In genomic region chr16:75946058-75946457, GRCh38 we compare ENCODE assay signal across 25 cellular contexts.
DNase-seq lines count a peak whose midpoint lies in the region; ATAC-seq, FAIRE-seq and TF ChIP-seq lines count a peak whose summit lies in the region.
"Had no signal": no experiment of that assay in that cellular context is flagged by ENCODE, and none has a peak within 500 bp of the region (broad histone marks: within the 10 kb centered on the region; RNA-seq: fewer than 3 reads in every experiment).

No MANE protein-coding gene starts in this region.

- H3K36me3 Mint-ChIP-seq in Caco-2 (ENCODE audit: insufficient read depth, unreplicated experiment): no peaks in the 10 kb centered on the region
- no peaks in the 10 kb centered on the region for H3K36me3 Mint-ChIP-seq in HFFc6 (ENCODE audit: low read depth)
- H3K36me3 Mint-ChIP-seq in natural killer cell treated with Interleukin-12 subunit alpha and Interleukin-12 subunit beta and Interleukin-15 and Interleukin-18, amount 100 ng/mL, for 72 hours: no peaks in the 10 kb centered on the region
- H3K36me3 Mint-ChIP-seq: CD4-positive, CD25-positive, alpha-beta regulatory T cell; CD8-positive, alpha-beta T cell had no signal

- H3K4me3 ChIP-seq in Caco-2 (ENCODE audit: low read depth, low read length): no peak overlapping the region
- H3K4me3 ChIP-seq in body of pancreas: no peak overlapping the region
- no peak overlapping the region for H3K4me3 ChIP-seq in small intestine (ENCODE audit: low read depth in 1 of 2, low read length in 2 of 2)
- H3K4me3 ChIP-seq in colonic mucosa: no peak overlapping the region
- H3K4me3 ChIP-seq: BLaER1, GM12878, GM23338 had no signal

- peak overlapping the region; percentile 12 for H3K27ac Mint-ChIP-seq in Caco-2 (ENCODE audit: unreplicated experiment)
- H3K27ac Mint-ChIP-seq in HFFc6: no peak overlapping the region
- H3K27ac Mint-ChIP-seq in natural killer cell treated with Interleukin-12 subunit alpha and Interleukin-12 subunit beta and Interleukin-15 and Interleukin-18, amount 100 ng/mL, for 72 hours: no peak overlapping the region
- H3K27ac Mint-ChIP-seq: B cell; CD4-positive, CD25-positive, alpha-beta regulatory T cell; CD8-positive, alpha-beta T cell; GM23338; H9 had no signal

- H3K27ac ChIP-seq in body of pancreas (peak overlapping the region; percentile 6 to 69 (median 56)), small intestine (ENCODE audit: low read depth in 1 of 2, low read length in 1 of 2) (no peak overlapping the region), colonic mucosa (no peak overlapping the region)
- H3K27ac ChIP-seq: 22Rv1, BLaER1, C4-2B had no signal

- TF ChIP-seq CTCF in Caco-2 (IDR thresholded peaks at IDR 0.05; ENCODE audit: insufficient read depth in 1 of 2, low read depth in 1 of 2, low read length in 1 of 2, severe bottlenecking in 1 of 2, unreplicated experiment in 1 of 2) (no peak), body of pancreas (IDR thresholded peaks at IDR 0.05) (no peak), HFFc6 (IDR thresholded peaks at IDR 0.05) (no peak), colonic mucosa (IDR thresholded peaks at IDR 0.05) (no peak)

- DNase-seq in Caco-2 (no peak), body of pancreas (peak; percentile 62 to 85 (median 73)), left kidney (ENCODE audit: low read depth, low spot score) (peak; percentile 27), small intestine (peak; percentile 79), HFFc6 (no peak), sciatic nerve (ENCODE audit: low spot score) (no peak), colonic mucosa (no peak)
- DNase-seq in natural killer cell treated with Interleukin-12 subunit alpha and Interleukin-12 subunit beta and Interleukin-15 and Interleukin-18, amount 100 ng/mL, for 72 hours (ENCODE audit: low spot score): no peak
- DNase-seq: CD4-positive, CD25-positive, alpha-beta regulatory T cell; CD8-positive, alpha-beta T cell; DMS 273 treated with DMSO at 0.1 percent for 48 hours; DMS79; EL; GDM1; H9 had no signal

- WGBS in body of pancreas, 2 donors: 22 to 28% methylated on average over 5 of the region's 5 CpGs
- WGBS in small intestine, 3 donors: 8 to 55% (median 22%) methylated on average over 5 of the region's 5 CpGs

- H3K9me3 ChIP-seq in Caco-2 (no peaks in the 10 kb centered on the region), body of pancreas (no peaks in the 10 kb centered on the region), small intestine (ENCODE audit: control insufficient read depth, low read depth) (no peaks in the 10 kb centered on the region), colonic mucosa (no peaks in the 10 kb centered on the region)
- H3K9me3 ChIP-seq: BLaER1 had no signal

- H3K9me3 Mint-ChIP-seq in Caco-2 (ENCODE audit: unreplicated experiment) (no peaks in the 10 kb centered on the region), HFFc6 (peaks cover 39% of the 10 kb centered on the region)
- H3K9me3 Mint-ChIP-seq in natural killer cell treated with Interleukin-12 subunit alpha and Interleukin-12 subunit beta and Interleukin-15 and Interleukin-18, amount 100 ng/mL, for 72 hours: peaks cover 4% of the 10 kb centered on the region
- H3K9me3 Mint-ChIP-seq: CD8-positive, alpha-beta T cell; H9 had no signal

- no TSS peak for BruUV-seq in Caco-2 (replicated peaks; lab: Mats Ljungman, UMichigan)

- POLR2A ChIA-PET in Caco-2 (lab: Charles Lee): no interaction called here

- no peaks in the 10 kb centered on the region for H3K36me3 ChIP-seq in Caco-2 (ENCODE audit: control insufficient read depth, insufficient read depth, low read length)
- H3K36me3 ChIP-seq in body of pancreas (replicated peaks in 1 of 2; ENCODE audit: insufficient read depth in 1 of 2, low read depth in 2 of 2): no peaks in the 10 kb centered on the region
- no peaks in the 10 kb centered on the region for H3K36me3 ChIP-seq in small intestine (ENCODE audit: control insufficient read depth in 2 of 2, insufficient read depth in 2 of 2, low read length in 2 of 2)
- no peaks in the 10 kb centered on the region for H3K36me3 ChIP-seq in colonic mucosa
- H3K36me3 ChIP-seq: BLaER1 had no signal

- no peak for FAIRE-seq in small intestine (lab: Jason Lieb, UNC)
- FAIRE-seq: A204.1, D721Med, GM12878, GM18507 had no signal

- no peak overlapping the region for H3K4me3 Mint-ChIP-seq in Caco-2 (ENCODE audit: unreplicated experiment)
- H3K4me3 Mint-ChIP-seq in HFFc6: no peak overlapping the region
- no peak overlapping the region for H3K4me3 Mint-ChIP-seq in natural killer cell treated with Interleukin-12 subunit alpha and Interleukin-12 subunit beta and Interleukin-15 and Interleukin-18, amount 100 ng/mL, for 72 hours
- H3K4me3 Mint-ChIP-seq: B cell; CD4-positive, CD25-positive, alpha-beta regulatory T cell; CD8-positive, alpha-beta T cell; GM23338; H9 had no signal

- ATAC-seq in body of pancreas (peak; percentile 83), sciatic nerve (no peak)
- no peak for ATAC-seq in natural killer cell treated with Interleukin-12 subunit alpha and Interleukin-12 subunit beta and Interleukin-15 and Interleukin-18, amount 100 ng/mL, for 72 hours
- ATAC-seq: CD8-positive, alpha-beta T cell; GM12878; GM23338; HCT116 had no signal

- no peaks in the 10 kb centered on the region for H3K27me3 ChIP-seq in Caco-2 (replicated peaks; ENCODE audit: control insufficient read depth, insufficient read depth, low read length)
- no peaks in the 10 kb centered on the region for H3K27me3 ChIP-seq in body of pancreas
- no peaks in the 10 kb centered on the region for H3K27me3 ChIP-seq in small intestine (ENCODE audit: control insufficient read depth in 2 of 2, insufficient read depth in 2 of 2, low read length in 2 of 2)
- no peaks in the 10 kb centered on the region for H3K27me3 ChIP-seq in colonic mucosa
- H3K27me3 ChIP-seq: BLaER1 had no signal

- TF ChIP-seq POLR2A in body of pancreas (IDR thresholded peaks at IDR 0.05): peak in 1 of 3 donors; percentile 21

- H3K9ac ChIP-seq in colonic mucosa (ENCODE audit: low read depth in 2 of 2, low read length in 2 of 2): no peak overlapping the region
- H3K9ac ChIP-seq: BLaER1 had no signal

- H3K4me1 ChIP-seq in Caco-2: peaks cover 37% of the 10 kb centered on the region
- peaks cover 38% of the 10 kb centered on the region for H3K4me1 ChIP-seq in body of pancreas
- H3K4me1 ChIP-seq in small intestine (ENCODE audit: control insufficient read depth in 2 of 2, insufficient read depth in 1 of 2, low read depth in 1 of 2, low read length in 1 of 2): peaks cover 5 to 6% of the 10 kb centered on the region in 2 donors
- no peaks in the 10 kb centered on the region for H3K4me1 ChIP-seq in colonic mucosa
- H3K4me1 ChIP-seq: BLaER1 had no signal

- intact Hi-C loops in Caco-2 (cut with micrococcal nuclease; ENCODE audit: unreplicated experiment) (loop anchor here (10.0 kb wide), 1 partner anchor 141 kb away; no protein-coding TSS in a partner anchor), body of pancreas (cut with DNase I) (no loop called here), sciatic nerve (cut with DNase I) (no loop called here), colonic mucosa (cut with DNase I) (no loop called here)

- H3K27me3 Mint-ChIP-seq in Caco-2 (ENCODE audit: insufficient read depth, unreplicated experiment) (no peaks in the 10 kb centered on the region), HFFc6 (ENCODE audit: insufficient read depth) (no peaks in the 10 kb centered on the region; the same call in 1 of the 2 replicates)
- peaks cover 0 to 6% of the 10 kb centered on the region in 2 donors for H3K27me3 Mint-ChIP-seq in natural killer cell treated with Interleukin-12 subunit alpha and Interleukin-12 subunit beta and Interleukin-15 and Interleukin-18, amount 100 ng/mL, for 72 hours
- H3K27me3 Mint-ChIP-seq: B cell; CD4-positive, CD25-positive, alpha-beta regulatory T cell had no signal

- H3K4me1 Mint-ChIP-seq in Caco-2 (ENCODE audit: low read depth, unreplicated experiment) (peaks cover 33% of the 10 kb centered on the region), HFFc6 (ENCODE audit: low read depth) (no peaks in the 10 kb centered on the region)
- H3K4me1 Mint-ChIP-seq in natural killer cell treated with Interleukin-12 subunit alpha and Interleukin-12 subunit beta and Interleukin-15 and Interleukin-18, amount 100 ng/mL, for 72 hours (ENCODE audit: low read depth in 2 of 2): no peaks in the 10 kb centered on the region
- H3K4me1 Mint-ChIP-seq: B cell; CD4-positive, CD25-positive, alpha-beta regulatory T cell had no signal

- CTCF ChIA-PET in Caco-2 (lab: Charles Lee): no interaction called here

Comparison
In these comparisons a context has a peak if more than half of its experiments do, and no peak if none do; other contexts are left out.
1. DNase-seq: peak in body of pancreas (4 of 4), left kidney (single experiment) and small intestine (single experiment); none in Caco-2 (0 of 2), HFFc6 (single experiment), sciatic nerve (single experiment), colonic mucosa (single experiment) and natural killer cell treated with Interleukin-12 subunit alpha and Interleukin-12 subunit beta and Interleukin-15 and Interleukin-18, amount 100 ng/mL, for 72 hours (single experiment).
2. H3K27ac ChIP-seq: peak in body of pancreas (4 of 4); none in small intestine (0 of 2) and colonic mucosa (single experiment).